Comparison of ENCODE assay signal across 1 cellular context in the genomic region with DNA sequence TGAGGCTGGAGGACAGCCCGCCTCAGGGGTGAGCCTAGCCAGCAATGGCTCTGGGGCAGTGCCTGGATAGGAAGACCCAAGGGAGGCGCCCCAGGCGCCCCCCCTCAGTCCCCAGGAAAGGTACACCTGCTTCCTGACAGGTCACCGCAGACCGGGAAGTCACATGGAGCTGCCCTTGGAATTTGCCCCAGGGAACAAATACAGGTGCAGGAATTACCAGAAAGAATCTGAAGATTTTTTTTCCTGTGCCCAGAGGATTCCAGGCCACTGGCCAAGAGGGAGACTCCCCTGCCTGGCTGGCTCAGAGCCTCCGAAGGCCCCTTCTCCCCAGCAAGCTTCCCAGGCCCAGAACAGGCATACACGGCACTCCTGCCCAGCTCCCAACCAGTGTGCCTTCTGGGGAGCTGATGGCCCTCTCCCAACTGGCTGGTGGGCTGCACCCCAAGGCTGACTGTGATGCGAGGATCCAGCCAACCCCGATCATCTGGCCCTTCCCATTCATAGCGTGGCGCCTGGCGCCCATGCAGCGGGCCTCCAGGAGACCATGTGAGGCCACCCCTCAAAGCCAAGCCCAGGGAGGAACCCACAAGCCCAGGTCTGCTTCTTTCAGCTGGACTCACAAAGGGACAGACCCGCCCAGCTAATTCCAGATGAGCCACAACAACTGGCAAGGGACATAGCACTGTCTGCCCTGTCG.
TF ChIP-seq lines count a peak whose summit lies in the region.

No MANE protein-coding gene starts in this region.

TF ChIP-seq in K562, 482 proteins besides CTCF, POLR2A, EP300 and RAD21:
- TF ChIP-seq, protein P1, sequence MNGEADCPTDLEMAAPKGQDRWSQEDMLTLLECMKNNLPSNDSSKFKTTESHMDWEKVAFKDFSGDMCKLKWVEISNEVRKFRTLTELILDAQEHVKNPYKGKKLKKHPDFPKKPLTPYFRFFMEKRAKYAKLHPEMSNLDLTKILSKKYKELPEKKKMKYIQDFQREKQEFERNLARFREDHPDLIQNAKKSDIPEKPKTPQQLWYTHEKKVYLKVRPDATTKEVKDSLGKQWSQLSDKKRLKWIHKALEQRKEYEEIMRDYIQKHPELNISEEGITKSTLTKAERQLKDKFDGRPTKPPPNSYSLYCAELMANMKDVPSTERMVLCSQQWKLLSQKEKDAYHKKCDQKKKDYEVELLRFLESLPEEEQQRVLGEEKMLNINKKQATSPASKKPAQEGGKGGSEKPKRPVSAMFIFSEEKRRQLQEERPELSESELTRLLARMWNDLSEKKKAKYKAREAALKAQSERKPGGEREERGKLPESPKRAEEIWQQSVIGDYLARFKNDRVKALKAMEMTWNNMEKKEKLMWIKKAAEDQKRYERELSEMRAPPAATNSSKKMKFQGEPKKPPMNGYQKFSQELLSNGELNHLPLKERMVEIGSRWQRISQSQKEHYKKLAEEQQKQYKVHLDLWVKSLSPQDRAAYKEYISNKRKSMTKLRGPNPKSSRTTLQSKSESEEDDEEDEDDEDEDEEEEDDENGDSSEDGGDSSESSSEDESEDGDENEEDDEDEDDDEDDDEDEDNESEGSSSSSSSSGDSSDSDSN (IDR thresholded peaks at IDR 0.05; ENCODE audit: borderline replicate concordance in 1 of 2, low read depth in 2 of 2, low read length in 2 of 2): 0 out of 4 replicates have a peak, but pooled peaks of 1 of the 2 experiments have one; percentile 8
- no peak for TF ChIP-seq STAT5A (IDR thresholded peaks at IDR 0.05; ENCODE audit: borderline replicate concordance, low read length)
- 0 out of 4 replicates have a peak, but pooled peaks of 1 of the 2 experiments have one; percentile 18 for TF ChIP-seq SIN3A (IDR thresholded peaks at IDR 0.05; ENCODE audit: borderline replicate concordance in 2 of 2, control insufficient read depth in 1 of 2, low read depth in 2 of 2, low read length in 2 of 2)
- TF ChIP-seq ZNF146 (CRISPR knock-in tag; IDR thresholded peaks at IDR 0.05; ENCODE audit: unreplicated experiment): no peak
- TF ChIP-seq, protein P2, sequence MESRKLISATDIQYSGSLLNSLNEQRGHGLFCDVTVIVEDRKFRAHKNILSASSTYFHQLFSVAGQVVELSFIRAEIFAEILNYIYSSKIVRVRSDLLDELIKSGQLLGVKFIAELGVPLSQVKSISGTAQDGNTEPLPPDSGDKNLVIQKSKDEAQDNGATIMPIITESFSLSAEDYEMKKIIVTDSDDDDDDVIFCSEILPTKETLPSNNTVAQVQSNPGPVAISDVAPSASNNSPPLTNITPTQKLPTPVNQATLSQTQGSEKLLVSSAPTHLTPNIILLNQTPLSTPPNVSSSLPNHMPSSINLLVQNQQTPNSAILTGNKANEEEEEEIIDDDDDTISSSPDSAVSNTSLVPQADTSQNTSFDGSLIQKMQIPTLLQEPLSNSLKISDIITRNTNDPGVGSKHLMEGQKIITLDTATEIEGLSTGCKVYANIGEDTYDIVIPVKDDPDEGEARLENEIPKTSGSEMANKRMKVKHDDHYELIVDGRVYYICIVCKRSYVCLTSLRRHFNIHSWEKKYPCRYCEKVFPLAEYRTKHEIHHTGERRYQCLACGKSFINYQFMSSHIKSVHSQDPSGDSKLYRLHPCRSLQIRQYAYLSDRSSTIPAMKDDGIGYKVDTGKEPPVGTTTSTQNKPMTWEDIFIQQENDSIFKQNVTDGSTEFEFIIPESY (CRISPR knock-in tag; IDR thresholded peaks at IDR 0.05): peak; percentile 91
- TF ChIP-seq SMAD2 (IDR thresholded peaks at IDR 0.05; ENCODE audit: low read depth, low read length): no peak
- no peak for TF ChIP-seq ZNF143 (CRISPR knock-in tag; IDR thresholded peaks at IDR 0.05)
- no peak for TF ChIP-seq SNIP1 (IDR thresholded peaks at IDR 0.05; ENCODE audit: low read depth)
- TF ChIP-seq, protein P3, sequence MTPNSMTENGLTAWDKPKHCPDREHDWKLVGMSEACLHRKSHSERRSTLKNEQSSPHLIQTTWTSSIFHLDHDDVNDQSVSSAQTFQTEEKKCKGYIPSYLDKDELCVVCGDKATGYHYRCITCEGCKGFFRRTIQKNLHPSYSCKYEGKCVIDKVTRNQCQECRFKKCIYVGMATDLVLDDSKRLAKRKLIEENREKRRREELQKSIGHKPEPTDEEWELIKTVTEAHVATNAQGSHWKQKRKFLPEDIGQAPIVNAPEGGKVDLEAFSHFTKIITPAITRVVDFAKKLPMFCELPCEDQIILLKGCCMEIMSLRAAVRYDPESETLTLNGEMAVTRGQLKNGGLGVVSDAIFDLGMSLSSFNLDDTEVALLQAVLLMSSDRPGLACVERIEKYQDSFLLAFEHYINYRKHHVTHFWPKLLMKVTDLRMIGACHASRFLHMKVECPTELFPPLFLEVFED (CRISPR knock-in tag; conservative IDR thresholded peaks at IDR 0.05): no peak
- no peak for TF ChIP-seq ZNF436 (CRISPR knock-in tag; IDR thresholded peaks at IDR 0.05)
- no peak for TF ChIP-seq GABPA (tag; conservative IDR thresholded peaks at IDR 0.05; ENCODE audit: low read depth)
- TF ChIP-seq RBFOX2 (IDR thresholded peaks at IDR 0.05; ENCODE audit: low read depth, low read length): no peak
- TF ChIP-seq CHAMP1 (IDR thresholded peaks at IDR 0.05): no peak
- TF ChIP-seq MAX (CRISPR knock-in tag; IDR thresholded peaks at IDR 0.05): peak; percentile 38; the same call in 1 of the 2 replicates
- no peak for TF ChIP-seq ZNF384 (IDR thresholded peaks at IDR 0.05; ENCODE audit: low read depth, low read length)
- no peak for TF ChIP-seq E2F4 (CRISPR knock-in tag; IDR thresholded peaks at IDR 0.05; ENCODE audit: low read depth)
- no peak for TF ChIP-seq ZNF57 (CRISPR knock-in tag; IDR thresholded peaks at IDR 0.05)
- TF ChIP-seq JUN (IDR thresholded peaks at IDR 0.05; ENCODE audit: borderline replicate concordance, low read depth, low read length): no peak
- TF ChIP-seq JUN (CRISPR knock-in tag; IDR thresholded peaks at IDR 0.05; ENCODE audit: borderline replicate concordance): no peak
